In the genomic region with DNA sequence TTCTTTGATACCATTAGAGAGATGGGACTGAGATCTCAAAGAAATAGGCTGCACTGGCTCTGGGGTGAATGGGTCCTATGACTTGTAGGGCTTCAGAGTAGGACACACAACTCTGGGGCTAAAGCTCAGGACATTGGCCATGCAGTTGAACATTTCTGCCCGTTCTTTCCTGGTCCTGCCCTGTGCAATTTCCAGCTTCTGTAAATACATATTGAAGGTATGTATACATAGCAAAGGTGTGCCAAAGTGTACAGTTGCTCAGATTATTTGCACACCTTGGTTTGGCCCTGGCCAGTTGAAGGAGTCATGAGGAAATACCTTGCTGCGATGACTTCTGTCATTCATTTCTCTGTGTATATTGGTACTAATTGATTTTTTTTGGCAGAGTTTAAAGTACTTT, we compare ENCODE assay signal across 18 cellular contexts. TPM values are rescaled to one million over a fixed set of nuclear protein-coding genes. Genes with fewer than 3 reads are reported as not detected.
DNase-seq lines count a peak whose midpoint lies in the region; ATAC-seq and TF ChIP-seq lines count a peak whose summit lies in the region.
"Had no signal": no experiment of that assay in that cellular context is flagged by ENCODE, and none has a peak within 500 bp of the region (broad histone marks: within the 10 kb centered on the region; RNA-seq: fewer than 3 reads in every experiment).

No MANE protein-coding gene starts in this region.

- DNase-seq in SIG-M5 treated with dmso at 0.1 percent for 504 hours (lab: John Stamatoyannopoulos, UW; ENCODE audit: unreplicated experiment) (peak; percentile 11), SIG-M5 (lab: John Stamatoyannopoulos, UW) (no peak), NB4 (ENCODE audit: low read depth) (no peak), mucosa of descending colon (peak in 2 of 3 donors; percentile 35 to 68), upper lobe of left lung (no peak), NCI-H2107 (lab: John Stamatoyannopoulos, UW) (no peak), C1 segment of cervical spinal cord (lab: John Stamatoyannopoulos, UW) (no peak)
- DNase-seq in activated CD4-positive, alpha-beta T cell treated with anti-CD3 and anti-CD28 coated beads for 1 hour = no peak
- DNase-seq: ACHN; CD4-positive, alpha-beta memory T cell; DMS79; GOT3; H9 had no signal

- H3K4me1 ChIP-seq in mucosa of descending colon (ENCODE audit: low read depth) (peaks cover 8% of the 10 kb centered on the region), upper lobe of left lung (no peaks in the 10 kb centered on the region)

- peak overlapping the region in 3 of 4 donors; percentile 7 to 75 (median 50) for H3K27ac ChIP-seq in upper lobe of left lung
- H3K27ac ChIP-seq: 22Rv1, C4-2B had no signal

- H3K9me3 ChIP-seq in mucosa of descending colon (peaks cover 2% of the 10 kb centered on the region), upper lobe of left lung (no peaks in the 10 kb centered on the region)

- no peaks in the 10 kb centered on the region for H3K36me3 ChIP-seq in mucosa of descending colon (ENCODE audit: low read depth)
- H3K36me3 ChIP-seq in upper lobe of left lung = no peaks in the 10 kb centered on the region

- TF ChIP-seq CTCF in NB4 (IDR thresholded peaks at IDR 0.05; ENCODE audit: low read depth, low read length) (no peak), mucosa of descending colon (IDR thresholded peaks at IDR 0.05) (no peak), upper lobe of left lung (IDR thresholded peaks at IDR 0.05) (no peak)

- WGBS in upper lobe of left lung, 2 donors = 52 to 83% methylated on average over 2 of the region's 2 CpGs

- ATAC-seq in mucosa of descending colon = peak; percentile 99
- ATAC-seq in upper lobe of left lung (ENCODE audit: low FRiP score in 2 of 2) = no peak
- ATAC-seq: GM12878 had no signal

- intact Hi-C loops in mucosa of descending colon (cut with DNase I, micrococcal nuclease) = no loop called here

- TF ChIP-seq POLR2A in NB4 (IDR thresholded peaks at IDR 0.05; ENCODE audit: extremely low read depth, insufficient read length) = no peak
- no peak for TF ChIP-seq POLR2A in upper lobe of left lung (IDR thresholded peaks at IDR 0.05)

- H3K27me3 ChIP-seq in upper lobe of left lung = no peaks in the 10 kb centered on the region

- no peak for TF ChIP-seq EP300 in upper lobe of left lung (IDR thresholded peaks at IDR 0.05)

- H3K4me3 ChIP-seq in NB4 (ENCODE audit: low read depth, low read length) (peak overlapping the region; percentile 61), mucosa of descending colon (no peak overlapping the region), upper lobe of left lung (no peak overlapping the region)
- H3K4me3 ChIP-seq: GM12878 had no signal

RNA-seq across cellular contexts. Expression of a gene that starts 52.8 kb away (rescaled TPM):
- not detected for total RNA-seq in mucosa of descending colon
- total RNA-seq in upper lobe of left lung = not detected
- total RNA-seq: B cell; CD4-positive, alpha-beta memory T cell; G401; GM12878; H9 had no signal

Comparison
In these comparisons a context has a peak if more than half of its experiments do, and no peak if none do; other contexts are left out.
1. DNase-seq: peak in SIG-M5 treated with dmso at 0.1 percent for 504 hours (single experiment) and mucosa of descending colon (2 of 3); none in SIG-M5 (single experiment), NB4 (single experiment), upper lobe of left lung (0 of 2), activated CD4-positive, alpha-beta T cell treated with anti-CD3 and anti-CD28 coated beads for 1 hour (single experiment), NCI-H2107 (single experiment) and C1 segment of cervical spinal cord (0 of 14).